ENCODE assay signal across 22 cellular contexts in genomic region chr5:167305591-167306213, GRCh38.
"Had no signal": no experiment of that assay in that cellular context is flagged by ENCODE, and none has a peak within 500 bp of the region (broad histone marks: within the 10 kb centered on the region; RNA-seq: fewer than 3 reads in every experiment).

No MANE protein-coding gene starts in this region.

- H3K4me2 ChIP-seq: smooth muscle cell had no signal

- H3K4me1 ChIP-seq: adrenal gland, ascending aorta, foreskin keratinocyte, left ventricle myocardium inferior, sigmoid colon, stomach, suprapubic skin, tibial nerve had no signal

- ATAC-seq: activated T-helper 17 cell treated with anti-CD3 and anti-CD28 coated beads, Interleukin-2, amount 50 U/mL, for 72 hours; foreskin keratinocyte; naive thymus-derived CD8-positive, alpha-beta T cell; stimulated activated memory B cell treated with anti-CD40 and anti-IgM and Interleukin-4, amounts not matched to agents 10 μg/mL and 1 μg/mL and 100 μg/mL, for 72 hours had no signal

- H3K27me3 ChIP-seq: adrenal gland, ascending aorta, brain microvascular endothelial cell, foreskin keratinocyte, sigmoid colon, stomach, suprapubic skin, tibial nerve had no signal

- FAIRE-seq: TTC549 had no signal

- H3K9me3 ChIP-seq: adrenal gland, ascending aorta, left ventricle myocardium inferior, sigmoid colon, stomach, suprapubic skin, tibial nerve had no signal

- H3K27ac ChIP-seq: adrenal gland, ascending aorta, brain microvascular endothelial cell, foreskin keratinocyte, sigmoid colon, stomach, suprapubic skin, tibial nerve, WERI-Rb-1 had no signal

- H3K4me3 ChIP-seq: adrenal gland, ascending aorta, left ventricle myocardium inferior, sigmoid colon, smooth muscle cell, stomach, suprapubic skin, tibial nerve had no signal

- H3K36me3 ChIP-seq: adrenal gland, ascending aorta, brain microvascular endothelial cell, left ventricle myocardium inferior, sigmoid colon, stomach, suprapubic skin, tibial nerve, WERI-Rb-1 had no signal

- DNase-seq: activated CD4-positive, alpha-beta T cell treated with anti-CD3 and anti-CD28 coated beads, Interleukin-2, amount 50 U/mL, for 4 hours; activated CD8-positive, alpha-beta memory T cell treated with anti-CD3 and anti-CD28 coated beads for 24 hours; activated CD8-positive, alpha-beta memory T cell treated with anti-CD3 and anti-CD28 coated beads, Interleukin-2, amount 50 U/mL, for 4 hours; activated T-cell treated with anti-CD3 and anti-CD28 coated beads, Interleukin-2, amount 50 U/mL, for 24 hours; adrenal gland; brain microvascular endothelial cell; effector CD8-positive, alpha-beta T cell; foreskin keratinocyte; hippocampal formation; left ventricle myocardium inferior; naive thymus-derived CD8-positive, alpha-beta T cell; sigmoid colon; stimulated activated CD4-positive, alpha-beta T cell treated with anti-CD3 and anti-CD28 coated beads, Interleukin-15, amount 100 ng/mL, for 24 hours; stomach; WERI-Rb-1 had no signal
